1 cellular context compared by ENCODE assay signal in the genomic region with DNA sequence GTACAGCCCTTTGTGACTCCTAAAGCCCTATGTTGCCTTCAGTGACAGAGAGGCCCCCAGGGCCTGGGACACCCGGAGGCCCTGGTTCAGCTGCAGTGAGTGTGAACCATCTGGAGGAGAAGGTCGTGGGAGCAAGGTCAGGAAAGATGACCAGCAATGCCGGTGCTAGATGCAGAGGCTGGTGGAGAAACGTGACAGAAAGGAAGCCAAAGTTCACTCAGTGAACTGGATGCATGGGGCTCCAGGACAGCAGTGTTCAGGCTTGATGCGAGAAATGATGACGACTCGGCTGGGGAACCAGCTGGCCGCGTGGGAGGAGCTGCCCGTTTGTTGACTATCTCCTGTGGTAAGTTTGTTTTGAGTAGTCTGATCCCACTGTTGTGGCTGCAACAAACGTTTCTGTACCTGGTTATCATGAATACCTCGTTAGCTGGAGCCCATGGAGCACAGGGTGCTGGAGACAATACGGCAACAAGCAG.
TF ChIP-seq lines count a peak whose summit lies in the region.

No MANE protein-coding gene starts in this region.

TF ChIP-seq in HepG2, 621 proteins besides CTCF, POLR2A, EP300 and RAD21 (continued from another document):
- TF ChIP-seq, protein P1, sequence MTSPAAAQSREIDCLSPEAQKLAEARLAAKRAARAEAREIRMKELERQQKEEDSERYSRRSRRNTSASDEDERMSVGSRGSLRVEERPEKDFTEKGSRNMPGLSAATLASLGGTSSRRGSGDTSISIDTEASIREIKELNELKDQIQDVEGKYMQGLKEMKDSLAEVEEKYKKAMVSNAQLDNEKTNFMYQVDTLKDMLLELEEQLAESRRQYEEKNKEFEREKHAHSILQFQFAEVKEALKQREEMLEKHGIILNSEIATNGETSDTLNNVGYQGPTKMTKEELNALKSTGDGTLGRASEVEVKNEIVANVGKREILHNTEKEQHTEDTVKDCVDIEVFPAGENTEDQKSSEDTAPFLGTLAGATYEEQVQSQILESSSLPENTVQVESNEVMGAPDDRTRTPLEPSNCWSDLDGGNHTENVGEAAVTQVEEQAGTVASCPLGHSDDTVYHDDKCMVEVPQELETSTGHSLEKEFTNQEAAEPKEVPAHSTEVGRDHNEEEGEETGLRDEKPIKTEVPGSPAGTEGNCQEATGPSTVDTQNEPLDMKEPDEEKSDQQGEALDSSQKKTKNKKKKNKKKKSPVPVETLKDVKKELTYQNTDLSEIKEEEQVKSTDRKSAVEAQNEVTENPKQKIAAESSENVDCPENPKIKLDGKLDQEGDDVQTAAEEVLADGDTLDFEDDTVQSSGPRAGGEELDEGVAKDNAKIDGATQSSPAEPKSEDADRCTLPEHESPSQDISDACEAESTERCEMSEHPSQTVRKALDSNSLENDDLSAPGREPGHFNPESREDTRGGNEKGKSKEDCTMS (CRISPR knock-in tag; conservative IDR thresholded peaks at IDR 0.05): no peak
- TF ChIP-seq CEBPG (CRISPR knock-in tag; IDR thresholded peaks at IDR 0.05): peak; percentile 35
- TF ChIP-seq ZNF556 (CRISPR knock-in tag; IDR thresholded peaks at IDR 0.05; ENCODE audit: borderline replicate concordance): peak; percentile 40; the same call in 1 of the 2 replicates
- TF ChIP-seq POLR2AphosphoS2 (IDR thresholded peaks at IDR 0.05; ENCODE audit: low read depth, low read length): no peak
- TF ChIP-seq, protein P2, sequence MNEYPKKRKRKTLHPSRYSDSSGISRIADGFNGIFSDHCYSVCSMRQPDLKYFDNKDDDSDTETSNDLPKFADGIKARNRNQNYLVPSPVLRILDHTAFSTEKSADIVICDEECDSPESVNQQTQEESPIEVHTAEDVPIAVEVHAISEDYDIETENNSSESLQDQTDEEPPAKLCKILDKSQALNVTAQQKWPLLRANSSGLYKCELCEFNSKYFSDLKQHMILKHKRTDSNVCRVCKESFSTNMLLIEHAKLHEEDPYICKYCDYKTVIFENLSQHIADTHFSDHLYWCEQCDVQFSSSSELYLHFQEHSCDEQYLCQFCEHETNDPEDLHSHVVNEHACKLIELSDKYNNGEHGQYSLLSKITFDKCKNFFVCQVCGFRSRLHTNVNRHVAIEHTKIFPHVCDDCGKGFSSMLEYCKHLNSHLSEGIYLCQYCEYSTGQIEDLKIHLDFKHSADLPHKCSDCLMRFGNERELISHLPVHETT (CRISPR knock-in tag; conservative IDR thresholded peaks at IDR 0.05): no peak
- TF ChIP-seq ZNF44 (CRISPR knock-in tag; IDR thresholded peaks at IDR 0.05): no peak
- peak; percentile 30; the same call in 1 of the 2 replicates for TF ChIP-seq PHF21A (CRISPR knock-in tag; IDR thresholded peaks at IDR 0.05)
- TF ChIP-seq JUNB (CRISPR knock-in tag; IDR thresholded peaks at IDR 0.05; ENCODE audit: borderline replicate concordance): no peak
- no peak for TF ChIP-seq NPAS2 (CRISPR knock-in tag; IDR thresholded peaks at IDR 0.05; ENCODE audit: borderline replicate concordance)
- no peak for TF ChIP-seq RBM22 (optimal IDR thresholded peaks at IDR 0.05; ENCODE audit: low read length)
- TF ChIP-seq, protein P3, sequence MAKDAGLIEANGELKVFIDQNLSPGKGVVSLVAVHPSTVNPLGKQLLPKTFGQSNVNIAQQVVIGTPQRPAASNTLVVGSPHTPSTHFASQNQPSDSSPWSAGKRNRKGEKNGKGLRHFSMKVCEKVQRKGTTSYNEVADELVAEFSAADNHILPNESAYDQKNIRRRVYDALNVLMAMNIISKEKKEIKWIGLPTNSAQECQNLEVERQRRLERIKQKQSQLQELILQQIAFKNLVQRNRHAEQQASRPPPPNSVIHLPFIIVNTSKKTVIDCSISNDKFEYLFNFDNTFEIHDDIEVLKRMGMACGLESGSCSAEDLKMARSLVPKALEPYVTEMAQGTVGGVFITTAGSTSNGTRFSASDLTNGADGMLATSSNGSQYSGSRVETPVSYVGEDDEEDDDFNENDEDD (CRISPR knock-in tag; IDR thresholded peaks at IDR 0.05; ENCODE audit: borderline replicate concordance): no peak
- no peak for TF ChIP-seq ELF4 (CRISPR knock-in tag; IDR thresholded peaks at IDR 0.05; ENCODE audit: borderline replicate concordance)
- TF ChIP-seq EED (CRISPR knock-in tag; IDR thresholded peaks at IDR 0.05): no peak
- TF ChIP-seq, protein P4, sequence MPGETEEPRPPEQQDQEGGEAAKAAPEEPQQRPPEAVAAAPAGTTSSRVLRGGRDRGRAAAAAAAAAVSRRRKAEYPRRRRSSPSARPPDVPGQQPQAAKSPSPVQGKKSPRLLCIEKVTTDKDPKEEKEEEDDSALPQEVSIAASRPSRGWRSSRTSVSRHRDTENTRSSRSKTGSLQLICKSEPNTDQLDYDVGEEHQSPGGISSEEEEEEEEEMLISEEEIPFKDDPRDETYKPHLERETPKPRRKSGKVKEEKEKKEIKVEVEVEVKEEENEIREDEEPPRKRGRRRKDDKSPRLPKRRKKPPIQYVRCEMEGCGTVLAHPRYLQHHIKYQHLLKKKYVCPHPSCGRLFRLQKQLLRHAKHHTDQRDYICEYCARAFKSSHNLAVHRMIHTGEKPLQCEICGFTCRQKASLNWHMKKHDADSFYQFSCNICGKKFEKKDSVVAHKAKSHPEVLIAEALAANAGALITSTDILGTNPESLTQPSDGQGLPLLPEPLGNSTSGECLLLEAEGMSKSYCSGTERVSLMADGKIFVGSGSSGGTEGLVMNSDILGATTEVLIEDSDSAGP (CRISPR knock-in tag; IDR thresholded peaks at IDR 0.05; ENCODE audit: borderline replicate concordance): no peak
- TF ChIP-seq, protein P5, sequence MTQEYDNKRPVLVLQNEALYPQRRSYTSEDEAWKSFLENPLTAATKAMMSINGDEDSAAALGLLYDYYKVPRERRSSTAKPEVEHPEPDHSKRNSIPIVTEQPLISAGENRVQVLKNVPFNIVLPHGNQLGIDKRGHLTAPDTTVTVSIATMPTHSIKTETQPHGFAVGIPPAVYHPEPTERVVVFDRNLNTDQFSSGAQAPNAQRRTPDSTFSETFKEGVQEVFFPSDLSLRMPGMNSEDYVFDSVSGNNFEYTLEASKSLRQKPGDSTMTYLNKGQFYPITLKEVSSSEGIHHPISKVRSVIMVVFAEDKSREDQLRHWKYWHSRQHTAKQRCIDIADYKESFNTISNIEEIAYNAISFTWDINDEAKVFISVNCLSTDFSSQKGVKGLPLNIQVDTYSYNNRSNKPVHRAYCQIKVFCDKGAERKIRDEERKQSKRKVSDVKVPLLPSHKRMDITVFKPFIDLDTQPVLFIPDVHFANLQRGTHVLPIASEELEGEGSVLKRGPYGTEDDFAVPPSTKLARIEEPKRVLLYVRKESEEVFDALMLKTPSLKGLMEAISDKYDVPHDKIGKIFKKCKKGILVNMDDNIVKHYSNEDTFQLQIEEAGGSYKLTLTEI (CRISPR knock-in tag; conservative IDR thresholded peaks at IDR 0.05): no peak
- no peak for TF ChIP-seq NR1H2 (CRISPR knock-in tag; IDR thresholded peaks at IDR 0.05; ENCODE audit: borderline replicate concordance, low read depth)
- TF ChIP-seq ZBTB42 (CRISPR knock-in tag; IDR thresholded peaks at IDR 0.05): no peak
- TF ChIP-seq MTF1 (CRISPR knock-in tag; IDR thresholded peaks at IDR 0.05): no peak
- TF ChIP-seq, protein P6, sequence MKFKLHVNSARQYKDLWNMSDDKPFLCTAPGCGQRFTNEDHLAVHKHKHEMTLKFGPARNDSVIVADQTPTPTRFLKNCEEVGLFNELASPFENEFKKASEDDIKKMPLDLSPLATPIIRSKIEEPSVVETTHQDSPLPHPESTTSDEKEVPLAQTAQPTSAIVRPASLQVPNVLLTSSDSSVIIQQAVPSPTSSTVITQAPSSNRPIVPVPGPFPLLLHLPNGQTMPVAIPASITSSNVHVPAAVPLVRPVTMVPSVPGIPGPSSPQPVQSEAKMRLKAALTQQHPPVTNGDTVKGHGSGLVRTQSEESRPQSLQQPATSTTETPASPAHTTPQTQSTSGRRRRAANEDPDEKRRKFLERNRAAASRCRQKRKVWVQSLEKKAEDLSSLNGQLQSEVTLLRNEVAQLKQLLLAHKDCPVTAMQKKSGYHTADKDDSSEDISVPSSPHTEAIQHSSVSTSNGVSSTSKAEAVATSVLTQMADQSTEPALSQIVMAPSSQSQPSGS (CRISPR knock-in tag; IDR thresholded peaks at IDR 0.05): 0 out of 2 replicates have a peak, but pooled peaks have one; percentile 25
- peak; percentile 44; the same call in 1 of the 2 replicates for TF ChIP-seq ZNF430 (CRISPR knock-in tag; IDR thresholded peaks at IDR 0.05)
- TF ChIP-seq SYNCRIP (IDR thresholded peaks at IDR 0.05; ENCODE audit: insufficient read depth, low read depth, low read length): no peak
- TF ChIP-seq STAT5B (CRISPR knock-in tag; IDR thresholded peaks at IDR 0.05): no peak
- TF ChIP-seq ZKSCAN1 (IDR thresholded peaks at IDR 0.05; ENCODE audit: low read length): no peak
- TF ChIP-seq HOXA3 (CRISPR knock-in tag; IDR thresholded peaks at IDR 0.05): peak; percentile 57; the same call in 1 of the 2 replicates
- TF ChIP-seq, protein P7, sequence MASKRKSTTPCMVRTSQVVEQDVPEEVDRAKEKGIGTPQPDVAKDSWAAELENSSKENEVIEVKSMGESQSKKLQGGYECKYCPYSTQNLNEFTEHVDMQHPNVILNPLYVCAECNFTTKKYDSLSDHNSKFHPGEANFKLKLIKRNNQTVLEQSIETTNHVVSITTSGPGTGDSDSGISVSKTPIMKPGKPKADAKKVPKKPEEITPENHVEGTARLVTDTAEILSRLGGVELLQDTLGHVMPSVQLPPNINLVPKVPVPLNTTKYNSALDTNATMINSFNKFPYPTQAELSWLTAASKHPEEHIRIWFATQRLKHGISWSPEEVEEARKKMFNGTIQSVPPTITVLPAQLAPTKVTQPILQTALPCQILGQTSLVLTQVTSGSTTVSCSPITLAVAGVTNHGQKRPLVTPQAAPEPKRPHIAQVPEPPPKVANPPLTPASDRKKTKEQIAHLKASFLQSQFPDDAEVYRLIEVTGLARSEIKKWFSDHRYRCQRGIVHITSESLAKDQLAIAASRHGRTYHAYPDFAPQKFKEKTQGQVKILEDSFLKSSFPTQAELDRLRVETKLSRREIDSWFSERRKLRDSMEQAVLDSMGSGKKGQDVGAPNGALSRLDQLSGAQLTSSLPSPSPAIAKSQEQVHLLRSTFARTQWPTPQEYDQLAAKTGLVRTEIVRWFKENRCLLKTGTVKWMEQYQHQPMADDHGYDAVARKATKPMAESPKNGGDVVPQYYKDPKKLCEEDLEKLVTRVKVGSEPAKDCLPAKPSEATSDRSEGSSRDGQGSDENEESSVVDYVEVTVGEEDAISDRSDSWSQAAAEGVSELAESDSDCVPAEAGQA (IDR thresholded peaks at IDR 0.05; ENCODE audit: low read depth): no peak
- TF ChIP-seq, protein P7 (CRISPR knock-in tag; IDR thresholded peaks at IDR 0.05; ENCODE audit: borderline replicate concordance): no peak
- TF ChIP-seq, protein P8, sequence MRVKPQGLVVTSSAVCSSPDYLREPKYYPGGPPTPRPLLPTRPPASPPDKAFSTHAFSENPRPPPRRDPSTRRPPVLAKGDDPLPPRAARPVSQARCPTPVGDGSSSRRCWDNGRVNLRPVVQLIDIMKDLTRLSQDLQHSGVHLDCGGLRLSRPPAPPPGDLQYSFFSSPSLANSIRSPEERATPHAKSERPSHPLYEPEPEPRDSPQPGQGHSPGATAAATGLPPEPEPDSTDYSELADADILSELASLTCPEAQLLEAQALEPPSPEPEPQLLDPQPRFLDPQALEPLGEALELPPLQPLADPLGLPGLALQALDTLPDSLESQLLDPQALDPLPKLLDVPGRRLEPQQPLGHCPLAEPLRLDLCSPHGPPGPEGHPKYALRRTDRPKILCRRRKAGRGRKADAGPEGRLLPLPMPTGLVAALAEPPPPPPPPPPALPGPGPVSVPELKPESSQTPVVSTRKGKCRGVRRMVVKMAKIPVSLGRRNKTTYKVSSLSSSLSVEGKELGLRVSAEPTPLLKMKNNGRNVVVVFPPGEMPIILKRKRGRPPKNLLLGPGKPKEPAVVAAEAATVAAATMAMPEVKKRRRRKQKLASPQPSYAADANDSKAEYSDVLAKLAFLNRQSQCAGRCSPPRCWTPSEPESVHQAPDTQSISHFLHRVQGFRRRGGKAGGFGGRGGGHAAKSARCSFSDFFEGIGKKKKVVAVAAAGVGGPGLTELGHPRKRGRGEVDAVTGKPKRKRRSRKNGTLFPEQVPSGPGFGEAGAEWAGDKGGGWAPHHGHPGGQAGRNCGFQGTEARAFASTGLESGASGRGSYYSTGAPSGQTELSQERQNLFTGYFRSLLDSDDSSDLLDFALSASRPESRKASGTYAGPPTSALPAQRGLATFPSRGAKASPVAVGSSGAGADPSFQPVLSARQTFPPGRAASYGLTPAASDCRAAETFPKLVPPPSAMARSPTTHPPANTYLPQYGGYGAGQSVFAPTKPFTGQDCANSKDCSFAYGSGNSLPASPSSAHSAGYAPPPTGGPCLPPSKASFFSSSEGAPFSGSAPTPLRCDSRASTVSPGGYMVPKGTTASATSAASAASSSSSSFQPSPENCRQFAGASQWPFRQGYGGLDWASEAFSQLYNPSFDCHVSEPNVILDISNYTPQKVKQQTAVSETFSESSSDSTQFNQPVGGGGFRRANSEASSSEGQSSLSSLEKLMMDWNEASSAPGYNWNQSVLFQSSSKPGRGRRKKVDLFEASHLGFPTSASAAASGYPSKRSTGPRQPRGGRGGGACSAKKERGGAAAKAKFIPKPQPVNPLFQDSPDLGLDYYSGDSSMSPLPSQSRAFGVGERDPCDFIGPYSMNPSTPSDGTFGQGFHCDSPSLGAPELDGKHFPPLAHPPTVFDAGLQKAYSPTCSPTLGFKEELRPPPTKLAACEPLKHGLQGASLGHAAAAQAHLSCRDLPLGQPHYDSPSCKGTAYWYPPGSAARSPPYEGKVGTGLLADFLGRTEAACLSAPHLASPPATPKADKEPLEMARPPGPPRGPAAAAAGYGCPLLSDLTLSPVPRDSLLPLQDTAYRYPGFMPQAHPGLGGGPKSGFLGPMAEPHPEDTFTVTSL (CRISPR knock-in tag; IDR thresholded peaks at IDR 0.05; ENCODE audit: borderline replicate concordance): no peak
- TF ChIP-seq, protein P9, sequence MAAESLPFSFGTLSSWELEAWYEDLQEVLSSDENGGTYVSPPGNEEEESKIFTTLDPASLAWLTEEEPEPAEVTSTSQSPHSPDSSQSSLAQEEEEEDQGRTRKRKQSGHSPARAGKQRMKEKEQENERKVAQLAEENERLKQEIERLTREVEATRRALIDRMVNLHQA (CRISPR knock-in tag; IDR thresholded peaks at IDR 0.05): no peak
- no peak for TF ChIP-seq SIX1 (CRISPR knock-in tag; IDR thresholded peaks at IDR 0.05; ENCODE audit: borderline replicate concordance)
- TF ChIP-seq HOXD1 (CRISPR knock-in tag; IDR thresholded peaks at IDR 0.05): no peak
- no peak for TF ChIP-seq HNRNPLL (IDR thresholded peaks at IDR 0.05; ENCODE audit: low read depth, low read length, poor library complexity, severe bottlenecking)
- peak; percentile 56; the same call in 1 of the 2 replicates for TF ChIP-seq MTA1 (CRISPR knock-in tag; IDR thresholded peaks at IDR 0.05; ENCODE audit: borderline replicate concordance)
- TF ChIP-seq ZNF776 (CRISPR knock-in tag; IDR thresholded peaks at IDR 0.05): 0 out of 2 replicates have a peak, but pooled peaks have one; percentile 38
TF ChIP-seq in HepG2: peak in this region for 87.
